Comparison of ENCODE assay signal across 16 cellular contexts in the genomic region with DNA sequence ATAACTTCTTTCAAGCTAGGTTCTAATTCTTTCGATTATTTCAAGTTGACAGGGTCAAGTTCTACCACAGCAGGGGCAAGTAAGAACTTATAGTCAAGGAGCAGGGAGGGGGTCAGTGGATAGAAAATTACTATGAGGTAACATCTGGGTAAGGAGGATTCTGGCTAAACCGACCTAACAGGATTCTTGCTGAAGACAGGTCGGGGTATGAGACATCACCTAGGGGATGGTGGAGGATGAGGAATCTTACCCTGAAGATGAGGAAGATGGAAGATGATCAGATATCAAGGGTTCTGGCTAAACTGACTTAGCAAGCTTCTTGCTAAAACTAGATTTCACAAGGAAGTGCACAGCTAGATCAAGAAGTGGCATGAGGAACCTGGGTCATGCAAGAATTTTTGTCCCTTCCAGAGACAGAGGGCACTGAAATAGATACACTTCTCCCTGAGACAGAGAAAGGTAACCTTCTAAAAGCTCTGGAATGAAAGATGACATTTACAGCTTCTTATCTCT. TPM values are rescaled to one million over a fixed set of nuclear protein-coding genes. Genes with fewer than 3 reads are reported as not detected.
DNase-seq lines count a peak whose midpoint lies in the region; ATAC-seq and TF ChIP-seq lines count a peak whose summit lies in the region.
"Had no signal": no experiment of that assay in that cellular context is flagged by ENCODE, and none has a peak within 500 bp of the region (broad histone marks: within the 10 kb centered on the region; RNA-seq: fewer than 3 reads in every experiment).

No MANE protein-coding gene starts in this region.

- H3K4me3 Mint-ChIP-seq in endodermal cell, result no peak overlapping the region
- H3K4me3 Mint-ChIP-seq in stimulated activated naive CD8-positive, alpha-beta T cell treated with anti-CD3 and anti-CD28 coated beads, Interleukin-15, amount 100 ng/mL, for 72 hours, result no peak overlapping the region
- H3K4me3 Mint-ChIP-seq in activated T-helper 1 cell treated with anti-CD3 and anti-CD28 coated beads, Interleukin-12 subunit alpha, Interleukin-12 subunit beta, Interleukin-2, Interleukin-4 antibody, amounts not matched to agents 30 ng/mL and 10 ng/mL and 1 ng/mL, durations not matched to agents 14 hours and 24 hours and 36 hours, result no peak overlapping the region
- H3K4me3 Mint-ChIP-seq: H9 had no signal

- H4K91ac ChIP-seq in mesenchymal stem cell (ENCODE audit: low read length), result no peak overlapping the region

- H3F3A ChIP-seq in SK-N-SH (replicated peaks; ENCODE audit: insufficient read depth), result peaks cover 16% of the 10 kb centered on the region

- intact Hi-C loops in activated T-helper 1 cell treated with anti-CD3 and anti-CD28 coated beads, Interleukin-12 subunit alpha, Interleukin-12 subunit beta, Interleukin-2, Interleukin-4 antibody, amounts not matched to agents 30 ng/mL and 10 ng/mL and 1 ng/mL, durations not matched to agents 14 hours and 24 hours and 36 hours (cut with micrococcal nuclease), result no loop called here

- no peak overlapping the region for H3K9ac ChIP-seq in SK-N-SH
- no peak overlapping the region for H3K9ac ChIP-seq in endodermal cell (ENCODE audit: extremely low read depth, low read length, poor library complexity, severe bottlenecking)
- H3K9ac ChIP-seq in mesenchymal stem cell (ENCODE audit: low read length), result no peak overlapping the region
- H3K9ac ChIP-seq: KMS-11 had no signal

- H3K4ac ChIP-seq in mesenchymal stem cell (ENCODE audit: low read depth in 1 of 2, low read length in 2 of 2), result no peak overlapping the region

- TF ChIP-seq POLR2A in upper lobe of left lung (IDR thresholded peaks at IDR 0.05), result no peak

- H3K27ac ChIP-seq in SK-N-SH (ENCODE audit: low read depth in 2 of 2, low read length in 1 of 2) (no peak overlapping the region), endodermal cell (ENCODE audit: low read depth, low read length) (no peak overlapping the region), mesenchymal stem cell (ENCODE audit: low read length, poor library complexity, severe bottlenecking) (peak overlapping the region; percentile 52), upper lobe of left lung (no peak overlapping the region)
- H3K27ac ChIP-seq: KMS-11 had no signal

- no peak overlapping the region for H3K4me3 ChIP-seq in SK-N-SH (ENCODE audit: low read depth in 2 of 2, low read length in 1 of 2)
- peak overlapping the region; percentile 3 for H3K4me3 ChIP-seq in endodermal cell (ENCODE audit: low read length)
- H3K4me3 ChIP-seq in mesenchymal stem cell (ENCODE audit: insufficient read depth in 1 of 2, low read depth in 1 of 2, low read length in 2 of 2), result no peak overlapping the region
- no peak overlapping the region for H3K4me3 ChIP-seq in upper lobe of left lung

- no peak overlapping the region for H3K27ac Mint-ChIP-seq in endodermal cell
- H3K27ac Mint-ChIP-seq in stimulated activated naive CD8-positive, alpha-beta T cell treated with anti-CD3 and anti-CD28 coated beads, Interleukin-15, amount 100 ng/mL, for 72 hours, result no peak overlapping the region
- H3K27ac Mint-ChIP-seq in activated T-helper 1 cell treated with anti-CD3 and anti-CD28 coated beads, Interleukin-12 subunit alpha, Interleukin-12 subunit beta, Interleukin-2, Interleukin-4 antibody, amounts not matched to agents 30 ng/mL and 10 ng/mL and 1 ng/mL, durations not matched to agents 14 hours and 24 hours and 36 hours, result no peak overlapping the region

- H3K27me3 Mint-ChIP-seq in endodermal cell (ENCODE audit: insufficient read depth), result peaks cover 3% of the 10 kb centered on the region
- H3K27me3 Mint-ChIP-seq in stimulated activated naive CD8-positive, alpha-beta T cell treated with anti-CD3 and anti-CD28 coated beads, Interleukin-15, amount 100 ng/mL, for 72 hours, result no peaks in the 10 kb centered on the region
- peaks cover 40% of the 10 kb centered on the region for H3K27me3 Mint-ChIP-seq in activated T-helper 1 cell treated with anti-CD3 and anti-CD28 coated beads, Interleukin-12 subunit alpha, Interleukin-12 subunit beta, Interleukin-2, Interleukin-4 antibody, amounts not matched to agents 30 ng/mL and 10 ng/mL and 1 ng/mL, durations not matched to agents 14 hours and 24 hours and 36 hours (ENCODE audit: insufficient read depth)

- H2BK120ac ChIP-seq in mesenchymal stem cell (ENCODE audit: low read depth, low read length), result no peak overlapping the region

- no peak overlapping the region for H3K18ac ChIP-seq in mesenchymal stem cell (ENCODE audit: low read depth in 1 of 2, low read length in 2 of 2)

- no peak overlapping the region for H4K8ac ChIP-seq in mesenchymal stem cell (ENCODE audit: low read length)

- 90% methylated on average over 3 of the region's 3 CpGs for WGBS in SK-N-SH (ENCODE audit: low lambda C conversion rate)
- WGBS in endodermal cell (ENCODE audit: insufficient coverage in 1 of 2, insufficient read length in 1 of 2), 2 experiments, result 86 to 100% methylated on average over 3 of the region's 3 CpGs
- WGBS in mesenchymal stem cell, result 76% methylated on average over 3 of the region's 3 CpGs
- 67 to 70% methylated on average over 3 of the region's 3 CpGs for WGBS in upper lobe of left lung, 2 donors

- no peaks in the 10 kb centered on the region for H3K36me3 Mint-ChIP-seq in endodermal cell (ENCODE audit: low read depth)
- no peaks in the 10 kb centered on the region for H3K36me3 Mint-ChIP-seq in activated T-helper 1 cell treated with anti-CD3 and anti-CD28 coated beads, Interleukin-12 subunit alpha, Interleukin-12 subunit beta, Interleukin-2, Interleukin-4 antibody, amounts not matched to agents 30 ng/mL and 10 ng/mL and 1 ng/mL, durations not matched to agents 14 hours and 24 hours and 36 hours (ENCODE audit: low read depth)

- H3K9me3 ChIP-seq in SK-N-SH (no peaks in the 10 kb centered on the region), endodermal cell (ENCODE audit: control insufficient read depth, low read length) (peaks cover 12% of the 10 kb centered on the region), mesenchymal stem cell (ENCODE audit: control insufficient read depth, low read length) (no peaks in the 10 kb centered on the region), upper lobe of left lung (no peaks in the 10 kb centered on the region)

- no peak overlapping the region for H3K23ac ChIP-seq in mesenchymal stem cell (ENCODE audit: low read length in 2 of 2)

- no peaks in the 10 kb centered on the region for H3K27me3 ChIP-seq in SK-N-SH (ENCODE audit: insufficient read depth)
- no peaks in the 10 kb centered on the region for H3K27me3 ChIP-seq in endodermal cell (ENCODE audit: control insufficient read depth, insufficient read depth, low read length, poor library complexity, severe bottlenecking)
- H3K27me3 ChIP-seq in mesenchymal stem cell (ENCODE audit: control insufficient read depth in 1 of 2, insufficient read depth in 1 of 2, low read length in 2 of 2), result no peaks in the 10 kb centered on the region
- no peaks in the 10 kb centered on the region for H3K27me3 ChIP-seq in upper lobe of left lung

- H3K79me2 ChIP-seq in SK-N-SH (ENCODE audit: insufficient read depth), result no peaks in the 10 kb centered on the region

- no peak for TF ChIP-seq RAD21 in SK-N-SH (IDR thresholded peaks at IDR 0.05; ENCODE audit: low read length)

- H2AFZ ChIP-seq in SK-N-SH (ENCODE audit: low read depth) (no peak overlapping the region), mesenchymal stem cell (ENCODE audit: low read depth, low read length) (no peak overlapping the region)

- H2AK5ac ChIP-seq in mesenchymal stem cell (ENCODE audit: low read length, severe bottlenecking), result peak overlapping the region; percentile 26

- H3K36me3 ChIP-seq in SK-N-SH (replicated peaks in 1 of 2; ENCODE audit: control insufficient read depth in 1 of 2, insufficient read depth in 2 of 2, low read length in 1 of 2), result no peaks in the 10 kb centered on the region
- no peaks in the 10 kb centered on the region for H3K36me3 ChIP-seq in endodermal cell (ENCODE audit: control insufficient read depth, insufficient read depth, low read length)
- no peaks in the 10 kb centered on the region for H3K36me3 ChIP-seq in mesenchymal stem cell (ENCODE audit: control insufficient read depth in 1 of 2, insufficient read depth in 2 of 2, low read depth in 1 of 2, low read length in 2 of 2)
- no peaks in the 10 kb centered on the region for H3K36me3 ChIP-seq in upper lobe of left lung

- no peak overlapping the region for H2BK15ac ChIP-seq in mesenchymal stem cell (ENCODE audit: low read depth, poor library complexity, severe bottlenecking)

- peaks cover 38% of the 10 kb centered on the region for H3K4me1 Mint-ChIP-seq in endodermal cell
- no peaks in the 10 kb centered on the region for H3K4me1 Mint-ChIP-seq in stimulated activated naive CD8-positive, alpha-beta T cell treated with anti-CD3 and anti-CD28 coated beads, Interleukin-15, amount 100 ng/mL, for 72 hours
- H3K4me1 Mint-ChIP-seq in activated T-helper 1 cell treated with anti-CD3 and anti-CD28 coated beads, Interleukin-12 subunit alpha, Interleukin-12 subunit beta, Interleukin-2, Interleukin-4 antibody, amounts not matched to agents 30 ng/mL and 10 ng/mL and 1 ng/mL, durations not matched to agents 14 hours and 24 hours and 36 hours (ENCODE audit: low read depth), result no peaks in the 10 kb centered on the region

- no peaks in the 10 kb centered on the region for H3K79me1 ChIP-seq in mesenchymal stem cell (replicated peaks; ENCODE audit: low read length, poor library complexity, severe bottlenecking)

- ATAC-seq in SK-N-SH treated with all-trans-retinoic acid at 6 μM for 48 hours (no peak), upper lobe of left lung (ENCODE audit: low FRiP score in 2 of 2) (no peak)
- ATAC-seq in stimulated activated naive CD8-positive, alpha-beta T cell treated with anti-CD3 and anti-CD28 coated beads, Interleukin-15, amount 100 ng/mL, for 72 hours, result no peak

- peaks cover 1% of the 10 kb centered on the region for H3K9me3 Mint-ChIP-seq in endodermal cell
- peaks cover 1 to 6% of the 10 kb centered on the region in 2 donors for H3K9me3 Mint-ChIP-seq in stimulated activated naive CD8-positive, alpha-beta T cell treated with anti-CD3 and anti-CD28 coated beads, Interleukin-15, amount 100 ng/mL, for 72 hours
- no peaks in the 10 kb centered on the region for H3K9me3 Mint-ChIP-seq in activated T-helper 1 cell treated with anti-CD3 and anti-CD28 coated beads, Interleukin-12 subunit alpha, Interleukin-12 subunit beta, Interleukin-2, Interleukin-4 antibody, amounts not matched to agents 30 ng/mL and 10 ng/mL and 1 ng/mL, durations not matched to agents 14 hours and 24 hours and 36 hours

- CTCF ChIA-PET in SK-N-SH (lab: Yijun Ruan, JAX), result interaction anchor here (2.4 kb wide), 1 partner anchor 21 kb away, joined by 7 read pairs; no protein-coding TSS in a partner anchor

- in situ Hi-C loops in KBM-7 (cut with MboI; ENCODE audit: low pct_unique_long_range_greater_than_20kb, low sequenced_read_pairs), result no loop called here

- DNase-seq in SK-N-SH, result no peak
- no peak for DNase-seq in endodermal cell
- DNase-seq in mesenchymal stem cell, result no peak
- DNase-seq in stimulated activated naive CD8-positive, alpha-beta T cell treated with anti-CD3 and anti-CD28 coated beads, Interleukin-15, amount 100 ng/mL, for 72 hours, result no peak
- DNase-seq in KBM-7, result no peak
- no peak for DNase-seq in upper lobe of left lung
- no peak for DNase-seq in activated T-helper 1 cell treated with anti-CD3 and anti-CD28 coated beads, Interleukin-12 subunit alpha, Interleukin-12 subunit beta, Interleukin-2, Interleukin-4 antibody, amounts not matched to agents 30 ng/mL and 10 ng/mL and 1 ng/mL, durations not matched to agents 14 hours and 24 hours and 36 hours (ENCODE audit: low spot score)
- DNase-seq: C1 segment of cervical spinal cord, H9, MM.1S, NCI-H1417 treated with DMSO at 0.1 percent for 48 hours, NCI-H2029, NCI-H510A treated with DMSO at 0.1 percent for 48 hours had no signal

- H3K4me1 ChIP-seq in SK-N-SH (ENCODE audit: control insufficient read depth in 1 of 2, insufficient read depth in 2 of 2, low read depth in 1 of 2, low read length in 1 of 2) (peaks cover 19 to 22% of the 10 kb centered on the region in 2 experiments), endodermal cell (ENCODE audit: control insufficient read depth, insufficient read depth, low read length) (peaks cover 10% of the 10 kb centered on the region), mesenchymal stem cell (ENCODE audit: control insufficient read depth, insufficient read depth, low read depth, low read length) (peaks cover 19% of the 10 kb centered on the region), upper lobe of left lung (peaks cover 0 to 6% (median 0%) of the 10 kb centered on the region in 4 donors)

- no peak overlapping the region for H2BK12ac ChIP-seq in mesenchymal stem cell (ENCODE audit: low read length in 2 of 2)

- POLR2A ChIA-PET in SK-N-SH (lab: Yijun Ruan, JAX), result no interaction called here

- no peak overlapping the region for H3K14ac ChIP-seq in mesenchymal stem cell (ENCODE audit: low read length in 2 of 2)

- no peak for TF ChIP-seq EP300 in SK-N-SH (IDR thresholded peaks at IDR 0.05; ENCODE audit: borderline replicate concordance in 1 of 2, low read depth in 1 of 2, low read length in 1 of 2)
- TF ChIP-seq EP300 in upper lobe of left lung (IDR thresholded peaks at IDR 0.05), result no peak

- H3K9me2 ChIP-seq in SK-N-SH, result no peaks in the 10 kb centered on the region

- H3K4me2 ChIP-seq in SK-N-SH (peak overlapping the region; percentile 50), mesenchymal stem cell (ENCODE audit: low read length, poor library complexity, severe bottlenecking) (no peak overlapping the region)
- H3K4me2 ChIP-seq: KMS-11 had no signal

- TF ChIP-seq CTCF in SK-N-SH (IDR thresholded peaks at IDR 0.05) (no peak), endodermal cell (conservative IDR thresholded peaks at IDR 0.05) (no peak), upper lobe of left lung (IDR thresholded peaks at IDR 0.05) (no peak)

- no peaks in the 10 kb centered on the region for H4K20me1 ChIP-seq in SK-N-SH (ENCODE audit: insufficient read depth)

- H2BK5ac ChIP-seq in mesenchymal stem cell (ENCODE audit: low read depth, low read length, poor library complexity, severe bottlenecking), result peak overlapping the region; percentile 81

RNA-seq across cellular contexts. Expression of gene METTL21C, which starts 9.4 kb away (rescaled TPM):
- not detected in 2 replicates for polyA plus RNA-seq in SK-N-SH (2012; rRNA removed)
- not detected in 2 replicates for polyA plus RNA-seq in SK-N-SH (2012; cell fraction: cytosol; rRNA removed)
- polyA plus RNA-seq in SK-N-SH (2012; cell fraction: nucleus; rRNA removed), result not detected in 2 replicates
- total RNA-seq in endodermal cell (not detected), upper lobe of left lung (not detected)
- polyA plus RNA-seq in endodermal cell (2013, experiment 1 of 2), result not detected
- not detected for polyA plus RNA-seq in endodermal cell (2013, experiment 2 of 2)
- not detected for polyA plus RNA-seq in mesenchymal stem cell (2013, experiment 1 of 2)
- not detected for polyA plus RNA-seq in mesenchymal stem cell (2013, experiment 2 of 2)
- not detected in 2 replicates for total RNA-seq in activated T-helper 1 cell treated with anti-CD3 and anti-CD28 coated beads, Interleukin-12 subunit alpha, Interleukin-12 subunit beta, Interleukin-2, Interleukin-4 antibody, amounts not matched to agents 30 ng/mL and 10 ng/mL and 1 ng/mL, durations not matched to agents 14 hours and 24 hours and 36 hours
- total RNA-seq: H9, OCI-LY7 had no signal
